ENCODE assay signal across 21 cellular contexts in the genomic region with DNA sequence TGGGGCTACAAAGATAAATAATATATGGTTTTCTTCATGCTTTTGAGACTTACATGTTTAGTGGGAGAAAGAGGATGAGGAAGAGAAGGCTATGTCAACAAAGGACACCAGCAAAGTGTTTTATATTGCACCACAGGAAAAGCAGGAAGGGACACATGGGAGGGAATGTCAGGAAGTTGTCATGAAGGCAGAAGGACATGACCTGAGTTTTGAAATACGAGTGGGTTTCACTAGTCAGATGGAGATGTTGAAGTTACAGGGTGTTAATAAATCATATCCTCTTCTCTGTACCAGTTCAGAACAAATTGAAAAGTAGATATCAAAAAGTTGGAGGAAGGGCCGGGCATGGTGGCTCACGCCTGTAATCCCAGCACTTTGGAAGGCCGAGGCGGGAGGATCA.
"Had no signal": no experiment of that assay in that cellular context is flagged by ENCODE, and none has a peak within 500 bp of the region (broad histone marks: within the 10 kb centered on the region; RNA-seq: fewer than 3 reads in every experiment).

No MANE protein-coding gene starts in this region.

- ATAC-seq: activated T-cell treated with anti-CD3 and anti-CD28 coated beads, Interleukin-2, amount 50 U/mL, for 72 hours; body of pancreas; effector memory CD8-positive, alpha-beta T cell; mucosa of descending colon; naive thymus-derived CD4-positive, alpha-beta T cell had no signal

- H3K27me3 ChIP-seq: body of pancreas, heart left ventricle, tibial artery, uterus had no signal

- H3K27ac ChIP-seq: epithelial cell of prostate, tibial artery, uterus had no signal

- H3K4me3 ChIP-seq: body of pancreas, heart left ventricle, mucosa of descending colon, tibial artery, uterus had no signal

- DNase-seq: activated CD4-positive, alpha-beta T cell treated with anti-CD3 and anti-CD28 coated beads, Interleukin-2, amount 10 ng/mL, durations not matched to agents 7 days and 5 days; activated CD4-positive, CD25-positive, alpha-beta regulatory T cell; activated CD8-positive, alpha-beta memory T cell treated with anti-CD3 and anti-CD28 coated beads, Interleukin-2, amount 50 U/mL, for 48 hours; activated gamma-delta T cell; activated T-cell treated with anti-CD3 and anti-CD28 coated beads, Interleukin-2, amount 50 U/mL, for 72 hours; amniotic stem cell; body of pancreas; cortex of kidney; effector memory CD8-positive, alpha-beta T cell; heart left ventricle; left cardiac atrium; mucosa of descending colon; naive thymus-derived CD4-positive, alpha-beta T cell; posterior cingulate gyrus; retina; stimulated activated CD4-positive, alpha-beta T cell treated with anti-CD3 and anti-CD28 coated beads, Interleukin-15, amount 100 ng/mL, for 24 hours; stimulated activated CD4-positive, alpha-beta T cell treated with anti-CD3 and anti-CD28 coated beads, Interleukin-4, amount 100 ng/mL, for 1 hour; stimulated activated naive CD4-positive, alpha-beta T cell; tibial artery; uterus had no signal
